In the genomic region with DNA sequence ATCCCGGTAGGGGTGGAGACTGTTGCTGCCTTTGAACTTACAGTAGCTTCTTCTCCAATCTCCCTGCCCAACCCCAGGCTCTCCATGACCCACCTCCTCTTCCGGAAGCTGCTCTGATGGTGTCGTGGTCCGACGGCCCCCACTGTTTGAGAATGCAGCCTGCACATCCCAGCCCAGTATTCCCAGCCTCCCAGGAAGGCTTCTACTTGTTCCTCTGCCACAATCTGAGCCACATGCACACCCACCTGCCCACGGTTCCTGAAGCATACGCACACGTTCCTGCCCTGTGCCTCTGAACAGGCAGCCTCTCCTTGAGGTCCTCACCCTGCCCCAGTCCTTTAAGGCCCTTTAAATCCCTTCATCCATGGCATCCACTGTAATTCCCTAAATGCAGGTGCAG, we compare ENCODE assay signal across 28 cellular contexts. TPM values are rescaled to one million over a fixed set of nuclear protein-coding genes. Genes with fewer than 3 reads are reported as not detected.
A peak's percentile ranks its signal among the peaks of the same experiment; 100 is the strongest.
DNase-seq lines count a peak whose midpoint lies in the region; ATAC-seq and TF ChIP-seq lines count a peak whose summit lies in the region.
"Had no signal": no experiment of that assay in that cellular context is flagged by ENCODE, and none has a peak within 500 bp of the region (broad histone marks: within the 10 kb centered on the region; RNA-seq: fewer than 3 reads in every experiment).

No MANE protein-coding gene starts in this region.

- peaks cover 45% of the 10 kb centered on the region for H3K4me1 Mint-ChIP-seq in osteocyte (ENCODE audit: unreplicated experiment)
- H3K4me1 Mint-ChIP-seq in stimulated activated naive CD8-positive, alpha-beta T cell treated with anti-CD3 and anti-CD28 coated beads, Interleukin-15, amount 100 ng/mL, for 72 hours: peaks cover 9% of the 10 kb centered on the region
- H3K4me1 Mint-ChIP-seq: activated T-helper 17 cell treated with anti-CD3 and anti-CD28 coated beads, Interleukin-2, amount 50 U/mL, for 72 hours; CD4-positive, alpha-beta memory T cell; stimulated activated effector memory CD8-positive, alpha-beta T cell treated with anti-CD3 and anti-CD28 coated beads, Interleukin-12 subunit alpha, Interleukin-12 subunit beta, amount 100 ng/mL, for 72 hours had no signal

- no peaks in the 10 kb centered on the region for H3K27me3 ChIP-seq in left ventricle myocardium inferior (ENCODE audit: low read depth)
- H3K27me3 ChIP-seq: sigmoid colon, SJCRH30, testis had no signal

- DNase-seq in left ventricle myocardium inferior (no peak), left cardiac atrium (no peak), osteocyte (ENCODE audit: extremely low spot score, unreplicated experiment) (no peak), G401 (ENCODE audit: low spot score) (no peak)
- DNase-seq in stimulated activated naive CD8-positive, alpha-beta T cell treated with anti-CD3 and anti-CD28 coated beads, Interleukin-15, amount 100 ng/mL, for 72 hours: no peak
- no peak for DNase-seq in activated naive CD4-positive, alpha-beta T cell treated with anti-CD3 and anti-CD28 coated beads, Interleukin-2, amount 50 U/mL, for 72 hours (ENCODE audit: low spot score in 2 of 2)
- DNase-seq: activated CD4-positive, alpha-beta T cell treated with anti-CD3 and anti-CD28 coated beads for 4 hours; activated CD8-positive, alpha-beta T cell treated with anti-CD3 and anti-CD28 coated beads, Interleukin-2, amount 10 ng/mL, durations not matched to agents 7 days and 5 days; activated naive CD4-positive, alpha-beta T cell treated with anti-CD3 and anti-CD28 coated beads, Interleukin-2, amount 50 U/mL, for 16 hours; amniotic stem cell; CD4-positive, alpha-beta memory T cell; DMS 273 treated with DMSO at 0.1 percent for 48 hours; effector memory CD4-positive, alpha-beta T cell; mesendoderm; NCI-H146; NCI-H748 treated with DMSO at 0.1 percent for 48 hours; sigmoid colon; SJCRH30; T1000; testis had no signal

- TF ChIP-seq CTCF in left ventricle myocardium inferior (IDR thresholded peaks at IDR 0.05; ENCODE audit: borderline replicate concordance): no peak
- no peak for TF ChIP-seq CTCF in osteocyte (IDR thresholded peaks at IDR 0.05)

- no peak overlapping the region for H3K4me3 Mint-ChIP-seq in osteocyte (ENCODE audit: unreplicated experiment)
- no peak overlapping the region for H3K4me3 Mint-ChIP-seq in stimulated activated naive CD8-positive, alpha-beta T cell treated with anti-CD3 and anti-CD28 coated beads, Interleukin-15, amount 100 ng/mL, for 72 hours
- H3K4me3 Mint-ChIP-seq: activated CD8-positive, alpha-beta T cell treated with anti-CD3 and anti-CD28 coated beads, Interleukin-2, amount 10 ng/mL, durations not matched to agents 7 days and 5 days; activated T-helper 17 cell treated with anti-CD3 and anti-CD28 coated beads, Interleukin-2, amount 50 U/mL, for 72 hours; CD4-positive, alpha-beta memory T cell; neural crest cell; stimulated activated effector memory CD8-positive, alpha-beta T cell treated with anti-CD3 and anti-CD28 coated beads, Interleukin-12 subunit alpha, Interleukin-12 subunit beta, amount 100 ng/mL, for 72 hours had no signal

- peak overlapping the region; percentile 12 for H3K27ac Mint-ChIP-seq in osteocyte (ENCODE audit: unreplicated experiment)
- peak overlapping the region in 1 of 2 donors; percentile 27 for H3K27ac Mint-ChIP-seq in stimulated activated naive CD8-positive, alpha-beta T cell treated with anti-CD3 and anti-CD28 coated beads, Interleukin-15, amount 100 ng/mL, for 72 hours
- no peak overlapping the region for H3K27ac Mint-ChIP-seq in activated naive CD4-positive, alpha-beta T cell treated with anti-CD3 and anti-CD28 coated beads, Interleukin-2, amount 50 U/mL, for 72 hours
- H3K27ac Mint-ChIP-seq: activated CD8-positive, alpha-beta T cell treated with anti-CD3 and anti-CD28 coated beads, Interleukin-2, amount 10 ng/mL, durations not matched to agents 7 days and 5 days; activated T-helper 17 cell treated with anti-CD3 and anti-CD28 coated beads, Interleukin-2, amount 50 U/mL, for 72 hours; CD4-positive, alpha-beta memory T cell; stimulated activated effector memory CD8-positive, alpha-beta T cell treated with anti-CD3 and anti-CD28 coated beads, Interleukin-12 subunit alpha, Interleukin-12 subunit beta, amount 100 ng/mL, for 72 hours had no signal

- no peak overlapping the region for H3K4me3 ChIP-seq in left ventricle myocardium inferior
- H3K4me3 ChIP-seq: A549, sigmoid colon, SJCRH30, testis had no signal

- H3K27me3 Mint-ChIP-seq in osteocyte (ENCODE audit: unreplicated experiment): no peaks in the 10 kb centered on the region
- peaks cover 31% of the 10 kb centered on the region for H3K27me3 Mint-ChIP-seq in stimulated activated naive CD8-positive, alpha-beta T cell treated with anti-CD3 and anti-CD28 coated beads, Interleukin-15, amount 100 ng/mL, for 72 hours

- H3K36me3 ChIP-seq in left ventricle myocardium inferior: peaks cover 11% of the 10 kb centered on the region
- H3K36me3 ChIP-seq: sigmoid colon, SJCRH30 had no signal

- intact Hi-C loops in left ventricle myocardium inferior (cut with micrococcal nuclease) (no loop called here), left cardiac atrium (cut with DNase I) (no loop called here)

- H3K27ac ChIP-seq in left ventricle myocardium inferior (replicated peaks) (peak overlapping the region; percentile 96), cingulate gyrus (ENCODE audit: low read depth, low read length) (peak overlapping the region; percentile 55)
- H3K27ac ChIP-seq: A549, epithelial cell of prostate, sigmoid colon, SJCRH30, testis, VCaP had no signal

- H3K36me3 Mint-ChIP-seq in osteocyte (ENCODE audit: unreplicated experiment): peaks cover 11% of the 10 kb centered on the region
- H3K36me3 Mint-ChIP-seq in activated naive CD4-positive, alpha-beta T cell treated with anti-CD3 and anti-CD28 coated beads, Interleukin-2, amount 50 U/mL, for 72 hours: no peaks in the 10 kb centered on the region
- H3K36me3 Mint-ChIP-seq: CD4-positive, alpha-beta memory T cell; stimulated activated effector memory CD8-positive, alpha-beta T cell treated with anti-CD3 and anti-CD28 coated beads, Interleukin-12 subunit alpha, Interleukin-12 subunit beta, amount 100 ng/mL, for 72 hours had no signal

- ATAC-seq in left cardiac atrium: no peak
- ATAC-seq in HG02938 (IDR thresholded peaks at IDR 0.05; ENCODE audit: unreplicated experiment): no peak
- ATAC-seq in stimulated activated naive CD8-positive, alpha-beta T cell treated with anti-CD3 and anti-CD28 coated beads, Interleukin-15, amount 100 ng/mL, for 72 hours: no peak
- ATAC-seq in activated naive CD4-positive, alpha-beta T cell treated with anti-CD3 and anti-CD28 coated beads, Interleukin-2, amount 50 U/mL, for 72 hours: no peak
- ATAC-seq: A549; activated CD8-positive, alpha-beta T cell treated with anti-CD3 and anti-CD28 coated beads, Interleukin-2, amount 10 ng/mL, durations not matched to agents 7 days and 5 days; activated T-helper 17 cell treated with anti-CD3 and anti-CD28 coated beads, Interleukin-2, amount 50 U/mL, for 72 hours; stimulated activated effector memory CD8-positive, alpha-beta T cell treated with anti-CD3 and anti-CD28 coated beads, Interleukin-12 subunit alpha, Interleukin-12 subunit beta, amount 100 ng/mL, for 72 hours had no signal

- in situ Hi-C loops in G401 (cut with HindIII; ENCODE audit: low sequenced_read_pairs): no loop called here

- H3K9me3 Mint-ChIP-seq in osteocyte (ENCODE audit: unreplicated experiment): no peaks in the 10 kb centered on the region
- H3K9me3 Mint-ChIP-seq in stimulated activated naive CD8-positive, alpha-beta T cell treated with anti-CD3 and anti-CD28 coated beads, Interleukin-15, amount 100 ng/mL, for 72 hours: no peaks in the 10 kb centered on the region
- H3K9me3 Mint-ChIP-seq in activated naive CD4-positive, alpha-beta T cell treated with anti-CD3 and anti-CD28 coated beads, Interleukin-2, amount 50 U/mL, for 72 hours: no peaks in the 10 kb centered on the region
- H3K9me3 Mint-ChIP-seq: activated T-helper 17 cell treated with anti-CD3 and anti-CD28 coated beads, Interleukin-2, amount 50 U/mL, for 72 hours; CD4-positive, alpha-beta memory T cell; stimulated activated effector memory CD8-positive, alpha-beta T cell treated with anti-CD3 and anti-CD28 coated beads, Interleukin-12 subunit alpha, Interleukin-12 subunit beta, amount 100 ng/mL, for 72 hours had no signal

- H3K9me3 ChIP-seq in left ventricle myocardium inferior (replicated peaks): no peaks in the 10 kb centered on the region
- H3K9me3 ChIP-seq: A549, sigmoid colon, SJCRH30, testis had no signal

- peaks cover 85% of the 10 kb centered on the region for H3K4me1 ChIP-seq in left ventricle myocardium inferior

RNA-seq across cellular contexts. Expression of a gene that starts 57.4 kb away (rescaled TPM):
- total RNA-seq in left ventricle myocardium inferior (29.9 TPM), left cardiac atrium (10 to 100 TPM; 21.8 to 34.2 TPM), osteocyte (69.8 and 73.4 TPM in 2 replicates)
- 10 to 100 TPM; 12.2 to 27.6 TPM for total RNA-seq in activated naive CD4-positive, alpha-beta T cell treated with anti-CD3 and anti-CD28 coated beads, Interleukin-2, amount 50 U/mL, for 72 hours
- 4.0 and 4.8 TPM in 2 replicates for total RNA-seq in G401 (2014; rRNA removed; shearing (Covaris generic))
